ENCODE assay signal across 8 cellular contexts in the genomic region with DNA sequence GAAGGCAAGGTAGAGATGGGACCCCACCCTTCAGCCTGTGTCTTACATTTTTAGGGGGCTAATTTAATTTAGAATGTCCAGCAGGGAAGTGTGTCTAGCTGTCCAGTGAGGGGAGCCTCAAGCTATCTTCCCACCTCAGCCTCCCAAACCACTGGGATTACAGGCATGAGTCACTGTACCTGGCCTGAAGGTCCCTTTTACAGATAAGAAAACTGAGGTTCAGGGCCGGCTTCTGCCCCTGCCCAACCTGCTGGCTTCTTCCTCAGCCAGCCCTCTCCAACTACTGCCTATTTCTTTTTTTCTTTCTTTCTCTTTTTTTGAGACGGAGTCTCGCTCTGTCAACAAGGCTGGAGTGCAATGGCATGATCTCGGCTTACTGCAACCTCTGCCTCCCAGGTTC.
"Had no signal": no experiment of that assay in that cellular context is flagged by ENCODE, and none has a peak within 500 bp of the region (broad histone marks: within the 10 kb centered on the region; RNA-seq: fewer than 3 reads in every experiment).

No MANE protein-coding gene starts in this region.

- ATAC-seq: GM23338 had no signal

- DNase-seq: H9, HCEC 1CT, IMR-90, KBM-7 had no signal

- H3K27ac Mint-ChIP-seq: GM23338, H9 had no signal

- H3K4me3 Mint-ChIP-seq: GM23338, H9 had no signal

- H3K27ac ChIP-seq: HL-60 had no signal

- H3K4me3 ChIP-seq: GM23338 had no signal

- H2AFZ ChIP-seq: GM23338 had no signal

- H3K9me3 Mint-ChIP-seq: GM23338, H9 had no signal

- FAIRE-seq: H1, H54 had no signal

- H3K4me2 ChIP-seq: GM23338 had no signal
